1 cellular context compared by ENCODE assay signal in the genomic region with DNA sequence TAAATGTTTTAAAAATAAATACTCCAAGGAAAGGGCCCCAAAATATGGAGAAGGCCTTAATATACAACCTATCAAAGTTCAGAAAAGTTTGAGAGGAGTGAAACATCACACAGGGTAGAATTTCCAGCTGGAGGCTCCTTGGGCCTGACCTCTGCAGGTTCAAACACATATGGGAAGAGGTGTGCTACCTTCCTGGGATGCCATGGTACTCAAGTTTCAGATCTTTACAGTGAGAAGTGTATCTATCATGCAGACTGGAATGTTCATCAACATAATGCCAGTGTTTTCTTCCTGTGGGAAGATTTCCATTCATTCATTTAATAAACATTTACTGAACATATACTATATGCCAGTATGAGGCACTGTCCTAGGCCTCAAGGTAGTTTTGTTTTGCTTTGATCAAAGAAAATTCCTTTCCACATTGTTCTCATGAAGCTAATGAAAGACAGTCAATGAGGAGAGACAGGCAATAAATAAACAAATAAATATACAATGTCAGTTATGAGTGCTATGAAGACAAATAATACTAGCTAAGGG.
TF ChIP-seq lines count a peak whose summit lies in the region.

No MANE protein-coding gene starts in this region.

TF ChIP-seq in SK-N-SH treated with all-trans-retinoic acid at 6 μM for 48 hours, 23 proteins besides CTCF, POLR2A, EP300 and RAD21 (continued from another document):
- TF ChIP-seq ARNTL (CRISPR knock-in tag; IDR thresholded peaks at IDR 0.05; ENCODE audit: borderline replicate concordance, low read depth) (no peak), GLIS3 (CRISPR knock-in tag; IDR thresholded peaks at IDR 0.05) (no peak), ESRRG (CRISPR knock-in tag; IDR thresholded peaks at IDR 0.05) (no peak), SNAI2 (CRISPR knock-in tag; IDR thresholded peaks at IDR 0.05) (no peak), ZNF8 (CRISPR knock-in tag; IDR thresholded peaks at IDR 0.05) (no peak), ISL1 (CRISPR knock-in tag; IDR thresholded peaks at IDR 0.05) (no peak), TOX (CRISPR knock-in tag; IDR thresholded peaks at IDR 0.05; ENCODE audit: borderline replicate concordance) (no peak), CSDC2 (CRISPR knock-in tag; IDR thresholded peaks at IDR 0.05) (no peak), OSR1 (CRISPR knock-in tag; IDR thresholded peaks at IDR 0.05) (no peak), ZNF565 (CRISPR knock-in tag; conservative IDR thresholded peaks at IDR 0.05; ENCODE audit: low read depth) (no peak), RARB (CRISPR knock-in tag; IDR thresholded peaks at IDR 0.05) (no peak), BACH2 (CRISPR knock-in tag; IDR thresholded peaks at IDR 0.05; ENCODE audit: borderline replicate concordance) (no peak), ZFP30 (CRISPR knock-in tag; IDR thresholded peaks at IDR 0.05) (no peak), PPARA (CRISPR knock-in tag; IDR thresholded peaks at IDR 0.05; ENCODE audit: borderline replicate concordance) (no peak)
- TF ChIP-seq, protein P1, sequence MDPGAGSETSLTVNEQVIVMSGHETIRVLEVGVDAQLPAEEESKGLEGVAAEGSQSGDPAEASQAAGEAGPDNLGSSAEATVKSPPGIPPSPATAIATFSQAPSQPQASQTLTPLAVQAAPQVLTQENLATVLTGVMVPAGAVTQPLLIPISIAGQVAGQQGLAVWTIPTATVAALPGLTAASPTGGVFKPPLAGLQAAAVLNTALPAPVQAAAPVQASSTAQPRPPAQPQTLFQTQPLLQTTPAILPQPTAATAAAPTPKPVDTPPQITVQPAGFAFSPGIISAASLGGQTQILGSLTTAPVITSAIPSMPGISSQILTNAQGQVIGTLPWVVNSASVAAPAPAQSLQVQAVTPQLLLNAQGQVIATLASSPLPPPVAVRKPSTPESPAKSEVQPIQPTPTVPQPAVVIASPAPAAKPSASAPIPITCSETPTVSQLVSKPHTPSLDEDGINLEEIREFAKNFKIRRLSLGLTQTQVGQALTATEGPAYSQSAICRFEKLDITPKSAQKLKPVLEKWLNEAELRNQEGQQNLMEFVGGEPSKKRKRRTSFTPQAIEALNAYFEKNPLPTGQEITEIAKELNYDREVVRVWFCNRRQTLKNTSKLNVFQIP (CRISPR knock-in tag; IDR thresholded peaks at IDR 0.05; ENCODE audit: borderline replicate concordance, low read depth) = no peak
- TF ChIP-seq, protein P2, sequence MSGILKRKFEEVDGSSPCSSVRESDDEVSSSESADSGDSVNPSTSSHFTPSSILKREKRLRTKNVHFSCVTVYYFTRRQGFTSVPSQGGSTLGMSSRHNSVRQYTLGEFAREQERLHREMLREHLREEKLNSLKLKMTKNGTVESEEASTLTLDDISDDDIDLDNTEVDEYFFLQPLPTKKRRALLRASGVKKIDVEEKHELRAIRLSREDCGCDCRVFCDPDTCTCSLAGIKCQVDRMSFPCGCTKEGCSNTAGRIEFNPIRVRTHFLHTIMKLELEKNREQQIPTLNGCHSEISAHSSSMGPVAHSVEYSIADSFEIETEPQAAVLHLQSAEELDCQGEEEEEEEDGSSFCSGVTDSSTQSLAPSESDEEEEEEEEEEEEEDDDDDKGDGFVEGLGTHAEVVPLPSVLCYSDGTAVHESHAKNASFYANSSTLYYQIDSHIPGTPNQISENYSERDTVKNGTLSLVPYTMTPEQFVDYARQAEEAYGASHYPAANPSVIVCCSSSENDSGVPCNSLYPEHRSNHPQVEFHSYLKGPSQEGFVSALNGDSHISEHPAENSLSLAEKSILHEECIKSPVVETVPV (CRISPR knock-in tag; IDR thresholded peaks at IDR 0.05) = no peak
